9 cellular contexts compared by ENCODE assay signal in genomic region chr10:132186488-132187413, GRCh38. TPM values are rescaled to one million over a fixed set of nuclear protein-coding genes. Genes with fewer than 3 reads are reported as not detected.
DNase-seq lines count a peak whose midpoint lies in the region; ATAC-seq, FAIRE-seq and TF ChIP-seq lines count a peak whose summit lies in the region.
"Had no signal": no experiment of that assay in that cellular context is flagged by ENCODE, and none has a peak within 500 bp of the region (broad histone marks: within the 10 kb centered on the region; RNA-seq: fewer than 3 reads in every experiment).

DPYSL4 (plus strand) TSS chr10:132186948; CDS start chr10:132187064, 116 bp downstream.

- H3K36me3 Mint-ChIP-seq in CD14-positive monocyte, result peaks cover 2 to 3% of the 10 kb centered on the region in 2 donors
- peaks cover 8% of the 10 kb centered on the region for H3K36me3 Mint-ChIP-seq in activated naive CD8-positive, alpha-beta T cell treated with anti-CD3 and anti-CD28 coated beads for 36 hours

- TF ChIP-seq CTCF in CD14-positive monocyte (IDR thresholded peaks at IDR 0.05), result no peak

- peak within 1 kb of the TSS; percentile 9 to 41 (median 30) for H3K4me3 ChIP-seq in skin epidermis

- no peaks in the 10 kb centered on the region for H3K4me1 Mint-ChIP-seq in CD14-positive monocyte
- peaks cover 4% of the 10 kb centered on the region for H3K4me1 Mint-ChIP-seq in activated naive CD8-positive, alpha-beta T cell treated with anti-CD3 and anti-CD28 coated beads for 36 hours

- DNase-seq in CD14-positive monocyte (ENCODE audit: low spot score), result no peak
- peak; percentile 63 for DNase-seq in HuH-7 (ENCODE audit: low spot score)
- peak; percentile 23 for DNase-seq in activated naive CD8-positive, alpha-beta T cell treated with anti-CD3 and anti-CD28 coated beads for 36 hours
- peak; percentile 37 to 42 for DNase-seq in hippocampal formation (lab: John Stamatoyannopoulos, UW)
- no peak for DNase-seq in SW480 (ENCODE audit: low spot score)
- no peak for DNase-seq in RCC 7860 (ENCODE audit: low spot score)

- intact Hi-C loops in CD14-positive monocyte (cut with micrococcal nuclease), result no loop called here

- peak within 1 kb of the TSS; percentile 31 to 78 for H3K4me3 Mint-ChIP-seq in CD14-positive monocyte
- peak within 1 kb of the TSS; percentile 59 for H3K4me3 Mint-ChIP-seq in activated naive CD8-positive, alpha-beta T cell treated with anti-CD3 and anti-CD28 coated beads for 36 hours

- H3K9me3 Mint-ChIP-seq in CD14-positive monocyte, result peaks cover 0 to 21% (median 4%) of the 10 kb centered on the region in 7 donors
- peaks cover 2% of the 10 kb centered on the region for H3K9me3 Mint-ChIP-seq in activated naive CD8-positive, alpha-beta T cell treated with anti-CD3 and anti-CD28 coated beads for 36 hours

- ATAC-seq in HG02623 (IDR thresholded peaks at IDR 0.05; ENCODE audit: unreplicated experiment), result no peak

- no peak for FAIRE-seq in RCC 7860 (lab: Jason Lieb, UNC)

- no peak within 1 kb of the TSS for H3K27ac ChIP-seq in skin epidermis
- H3K27ac ChIP-seq: epithelial cell of prostate had no signal

- H3K27ac Mint-ChIP-seq in CD14-positive monocyte, result no peak within 1 kb of the TSS
- H3K27ac Mint-ChIP-seq in activated naive CD8-positive, alpha-beta T cell treated with anti-CD3 and anti-CD28 coated beads for 36 hours, result no peak within 1 kb of the TSS

- H3K27me3 Mint-ChIP-seq in CD14-positive monocyte (ENCODE audit: low read depth in 3 of 3), result peaks cover 51 to 68% (median 68%) of the 10 kb centered on the region in 3 donors
- peaks cover 41% of the 10 kb centered on the region for H3K27me3 Mint-ChIP-seq in activated naive CD8-positive, alpha-beta T cell treated with anti-CD3 and anti-CD28 coated beads for 36 hours

RNA-seq across cellular contexts. Expression of gene DPYSL4, which starts in this region (rescaled TPM):
- polyA plus RNA-seq in CD14-positive monocyte, result not detected
- 10 to 100 TPM; 19.9 to 22.2 TPM for total RNA-seq in activated naive CD8-positive, alpha-beta T cell treated with anti-CD3 and anti-CD28 coated beads for 36 hours

Comparison
In these comparisons a context has a peak if more than half of its experiments do, and no peak if none do; other contexts are left out.
1. DNase-seq: peak in HuH-7 (single experiment), activated naive CD8-positive, alpha-beta T cell treated with anti-CD3 and anti-CD28 coated beads for 36 hours (single experiment) and hippocampal formation (2 of 2); none in CD14-positive monocyte (single experiment), SW480 (single experiment) and RCC 7860 (single experiment).